Comparison of ENCODE assay signal across 16 cellular contexts in genomic region chr11:13030857-13031256, GRCh38. TPM values are rescaled to one million over a fixed set of nuclear protein-coding genes. Genes with fewer than 3 reads are reported as not detected.
DNase-seq lines count a peak whose midpoint lies in the region; ATAC-seq and TF ChIP-seq lines count a peak whose summit lies in the region.
"Had no signal": no experiment of that assay in that cellular context is flagged by ENCODE, and none has a peak within 500 bp of the region (broad histone marks: within the 10 kb centered on the region; RNA-seq: fewer than 3 reads in every experiment).

No MANE protein-coding gene starts in this region.

- H3K4me1 ChIP-seq in psoas muscle: no peaks in the 10 kb centered on the region
- H3K4me1 ChIP-seq: uterus had no signal

- ATAC-seq in left cardiac atrium (peak; percentile 44 to 67), psoas muscle (no peak), HG03045 (IDR thresholded peaks at IDR 0.05; ENCODE audit: unreplicated experiment) (no peak)
- ATAC-seq: natural killer cell had no signal

- DNase-seq in HT1080 (ENCODE audit: low read depth) (peak; percentile 29), NCI-H345 treated with DMSO at 0.1 percent for 48 hours (lab: John Stamatoyannopoulos, UW; ENCODE audit: unreplicated experiment) (peak; percentile 43), left cardiac atrium (peak; percentile 61), psoas muscle (peak; percentile 27 to 58), G401 (ENCODE audit: low spot score) (no peak)
- no peak for DNase-seq in activated CD8-positive, alpha-beta memory T cell treated with anti-CD3 and anti-CD28 coated beads for 24 hours
- DNase-seq: activated B cell treated with CpG ODN at 0.5 μM for 24 hours; activated naive CD4-positive, alpha-beta T cell treated with anti-CD3 and anti-CD28 coated beads, Interleukin-2, amount 50 U/mL, for 16 hours; GF-D8; islet precursor cell; KBM-7; natural killer cell; stimulated activated CD4-positive, alpha-beta T cell treated with anti-CD3 and anti-CD28 coated beads, Interleukin-4, amount 100 ng/mL, for 1 hour had no signal

- H3K27me3 ChIP-seq in psoas muscle (ENCODE audit: insufficient read depth in 3 of 3, low read length in 2 of 3): peaks cover 0 to 11% (median 2%) of the 10 kb centered on the region in 3 donors

- H3K27ac ChIP-seq in psoas muscle: no peak overlapping the region
- H3K27ac ChIP-seq: uterus had no signal

- H3K9me3 ChIP-seq in psoas muscle: no peaks in the 10 kb centered on the region
- H3K9me3 ChIP-seq: uterus had no signal

- WGBS in psoas muscle, 3 donors: 36 to 41% (median 39%) methylated on average over 3 of the region's 3 CpGs

- TF ChIP-seq CTCF in psoas muscle (IDR thresholded peaks at IDR 0.05): no peak

- no peak overlapping the region for H3K4me3 ChIP-seq in psoas muscle
- H3K4me3 ChIP-seq: uterus had no signal

- H3K36me3 ChIP-seq in psoas muscle (ENCODE audit: insufficient read depth in 1 of 2, low read depth in 1 of 2): no peaks in the 10 kb centered on the region
- H3K36me3 ChIP-seq: uterus had no signal

- in situ Hi-C loops in G401 (cut with HindIII; ENCODE audit: low sequenced_read_pairs): no loop called here

- intact Hi-C loops in left cardiac atrium (cut with DNase I): no loop called here
- intact Hi-C loops in psoas muscle (cut with DNase I): no loop called here

RNA-seq across cellular contexts. Expression of gene RASSF10, which starts 21.7 kb away (rescaled TPM):
- total RNA-seq in HT1080 (2014; rRNA removed; shearing (Covaris generic)): 0.07 and 0.21 TPM in 2 replicates
- polyA plus RNA-seq in HT1080 (2015; cell fraction: cytosol; rRNA removed): 0.03 TPM in 1 of 2 replicates, not detected in the other
- polyA plus RNA-seq in HT1080 (2015; cell fraction: nucleus; rRNA removed): 0.05 TPM in 1 of 2 replicates, not detected in the other
- total RNA-seq in left cardiac atrium (under 1 TPM; 0.15 to 0.63 TPM), psoas muscle (under 1 TPM; 0.26 to 0.49 (median 0.37) TPM)
- under 1 TPM; 0.03 to 0.17 (median 0.09) TPM for polyA plus RNA-seq in psoas muscle
- total RNA-seq in G401 (2014; rRNA removed; shearing (Covaris generic)): not detected in 2 replicates
- total RNA-seq: activated B cell treated with CpG ODN at 0.5 μM for 24 hours, natural killer cell had no signal
- polyA plus RNA-seq: CD14-positive monocyte had no signal

Comparison
In these comparisons a context has a peak if more than half of its experiments do, and no peak if none do; other contexts are left out.
1. DNase-seq: peak in HT1080 (single experiment), NCI-H345 treated with DMSO at 0.1 percent for 48 hours (single experiment), left cardiac atrium (single experiment) and psoas muscle (2 of 2); none in G401 (single experiment) and activated CD8-positive, alpha-beta memory T cell treated with anti-CD3 and anti-CD28 coated beads for 24 hours (single experiment).
2. ATAC-seq: peak in left cardiac atrium (2 of 2); none in psoas muscle (0 of 4) and HG03045 (single experiment).